In the genomic region with DNA sequence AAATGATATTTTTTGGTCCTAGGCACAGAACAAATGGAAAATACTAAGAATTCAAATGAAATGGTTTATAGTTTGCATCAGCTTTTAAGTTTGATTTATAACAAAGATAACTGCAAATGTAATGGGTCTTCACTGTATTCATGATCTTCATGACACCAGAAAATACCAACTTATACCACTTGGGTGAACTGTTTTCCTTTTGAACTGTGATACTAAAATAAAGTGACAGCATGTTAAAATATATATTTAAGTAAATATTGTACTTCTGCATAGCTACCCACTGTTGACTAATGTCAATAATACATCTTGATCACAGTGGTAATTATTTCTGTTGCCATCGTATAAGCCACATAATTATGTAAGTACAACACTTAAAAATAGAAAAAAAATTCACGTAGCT, we compare ENCODE assay signal across 22 cellular contexts.
"Had no signal": no experiment of that assay in that cellular context is flagged by ENCODE, and none has a peak within 500 bp of the region (broad histone marks: within the 10 kb centered on the region; RNA-seq: fewer than 3 reads in every experiment).

No MANE protein-coding gene starts in this region.

- H3K27ac Mint-ChIP-seq: naive thymus-derived CD8-positive, alpha-beta T cell; nephron; stimulated activated naive B cell treated with anti-CD40 and anti-IgM and Interleukin-4, amounts not matched to agents 10 μg/mL and 1 μg/mL and 100 μg/mL, for 72 hours had no signal

- H3K4me3 Mint-ChIP-seq: naive thymus-derived CD8-positive, alpha-beta T cell; nephron; neural crest cell; stimulated activated naive B cell treated with anti-CD40 and anti-IgM and Interleukin-4, amounts not matched to agents 10 μg/mL and 1 μg/mL and 100 μg/mL, for 72 hours had no signal

- H3K36me3 Mint-ChIP-seq: stimulated activated naive B cell treated with anti-CD40 and anti-IgM and Interleukin-4, amounts not matched to agents 10 μg/mL and 1 μg/mL and 100 μg/mL, for 72 hours had no signal

- DNase-seq: islet precursor cell; left cardiac atrium; lower lobe of right lung; mammary epithelial cell; mesenchymal stem cell; naive thymus-derived CD8-positive, alpha-beta T cell; nucleus accumbens; right lobe of liver; stimulated activated CD4-positive, alpha-beta T cell treated with anti-CD3 and anti-CD28 coated beads, Interleukin-12 subunit alpha, Interleukin-12 subunit beta, amount 100 ng/mL, for 4 hours; stimulated activated CD4-positive, alpha-beta T cell treated with anti-CD3 and anti-CD28 coated beads, Interleukin-15, amount 100 ng/mL, for 24 hours; stimulated activated CD4-positive, alpha-beta T cell treated with anti-CD3 and anti-CD28 coated beads, Interleukin-2, amount 100 ng/mL, for 24 hours; stimulated activated CD4-positive, alpha-beta T cell treated with anti-CD3 and anti-CD28 coated beads, Interleukin-4, amount 100 ng/mL, for 1 hour; stimulated activated naive B cell treated with anti-CD40 and anti-IgM and Interleukin-4, amounts not matched to agents 10 μg/mL and 1 μg/mL and 100 μg/mL, for 72 hours; stimulated activated naive CD8-positive, alpha-beta T cell treated with anti-CD3 and anti-CD28 coated beads, Interleukin-15, Interleukin-2, amounts not matched to agents 100 U/mL and 50 U/mL, for 24 hours; stomach; testis; thyroid gland; transverse colon; upper lobe of left lung had no signal

- H3K4me1 Mint-ChIP-seq: naive thymus-derived CD8-positive, alpha-beta T cell; stimulated activated naive B cell treated with anti-CD40 and anti-IgM and Interleukin-4, amounts not matched to agents 10 μg/mL and 1 μg/mL and 100 μg/mL, for 72 hours had no signal

- H3K27me3 Mint-ChIP-seq: progenitor cell of endocrine pancreas; stimulated activated naive B cell treated with anti-CD40 and anti-IgM and Interleukin-4, amounts not matched to agents 10 μg/mL and 1 μg/mL and 100 μg/mL, for 72 hours had no signal
